Comparison of ENCODE assay signal across 1 cellular context in genomic region chr16:11298143-11298900, GRCh38.
TF ChIP-seq lines count a peak whose summit lies in the region.

No MANE protein-coding gene starts in this region.

TF ChIP-seq in HepG2, 621 proteins besides CTCF, POLR2A, EP300 and RAD21 (continued from another document and continues in another):
- TF ChIP-seq POGK (CRISPR knock-in tag; conservative IDR thresholded peaks at IDR 0.05) (0 out of 2 replicates have a peak, but pooled peaks have one; percentile 26), CBX1 (IDR thresholded peaks at IDR 0.05; ENCODE audit: low read depth) (no peak), MAFG (CRISPR knock-in tag; IDR thresholded peaks at IDR 0.05) (no peak), ZNF496 (CRISPR knock-in tag; IDR thresholded peaks at IDR 0.05; ENCODE audit: insufficient replicate concordance) (no peak), SMYD3 (CRISPR knock-in tag; IDR thresholded peaks at IDR 0.05) (0 out of 2 replicates have a peak, but pooled peaks have one; percentile 7), ZFP62 (CRISPR knock-in tag; IDR thresholded peaks at IDR 0.05) (no peak), FOXP1 (IDR thresholded peaks at IDR 0.05) (no peak), FOXP1 (CRISPR knock-in tag; IDR thresholded peaks at IDR 0.05) (peak; percentile 77), ZNF567 (CRISPR knock-in tag; IDR thresholded peaks at IDR 0.05; ENCODE audit: borderline replicate concordance) (no peak), ZFP37 (CRISPR knock-in tag; IDR thresholded peaks at IDR 0.05; ENCODE audit: borderline replicate concordance) (0 out of 2 replicates have a peak, but pooled peaks have one; percentile 6), IKZF5 (CRISPR knock-in tag; IDR thresholded peaks at IDR 0.05) (0 out of 2 replicates have a peak, but pooled peaks have one; percentile 6), JUNB (CRISPR knock-in tag; IDR thresholded peaks at IDR 0.05; ENCODE audit: borderline replicate concordance) (no peak), ZIK1 (CRISPR knock-in tag; IDR thresholded peaks at IDR 0.05; ENCODE audit: borderline replicate concordance, low read depth) (no peak), TBX3 (IDR thresholded peaks at IDR 0.05; ENCODE audit: borderline replicate concordance) (no peak), ZNF142 (CRISPR knock-in tag; IDR thresholded peaks at IDR 0.05) (0 out of 2 replicates have a peak, but pooled peaks have one; percentile 2), RBM39 (IDR thresholded peaks at IDR 0.05; ENCODE audit: low read depth, low read length, poor library complexity, severe bottlenecking) (no peak), RBAK (CRISPR knock-in tag; IDR thresholded peaks at IDR 0.05) (no peak), HOXA3 (CRISPR knock-in tag; IDR thresholded peaks at IDR 0.05) (0 out of 2 replicates have a peak, but pooled peaks have one; percentile 15), HIC2 (CRISPR knock-in tag; IDR thresholded peaks at IDR 0.05; ENCODE audit: low read depth) (no peak), SKI (IDR thresholded peaks at IDR 0.05; ENCODE audit: partially characterized antibody) (no peak), ZFY (CRISPR knock-in tag; IDR thresholded peaks at IDR 0.05) (no peak; the same call in 1 of the 2 replicates), ARNT2 (CRISPR knock-in tag; IDR thresholded peaks at IDR 0.05; ENCODE audit: low read depth) (peak; percentile 20; the same call in 1 of the 2 replicates), ZNF724P (CRISPR knock-in tag; IDR thresholded peaks at IDR 0.05; ENCODE audit: borderline replicate concordance) (peak; percentile 38; the same call in 1 of the 2 replicates), HINFP (CRISPR knock-in tag; IDR thresholded peaks at IDR 0.05; ENCODE audit: low read depth) (no peak), ZNF777 (CRISPR knock-in tag; IDR thresholded peaks at IDR 0.05) (no peak), ZNF121 (CRISPR knock-in tag; IDR thresholded peaks at IDR 0.05) (peak; percentile 99), ADNP (CRISPR knock-in tag; IDR thresholded peaks at IDR 0.05) (peak; percentile 41; the same call in 1 of the 2 replicates), GLMP (CRISPR knock-in tag; IDR thresholded peaks at IDR 0.05; ENCODE audit: borderline replicate concordance) (no peak), ZNF264 (CRISPR knock-in tag; IDR thresholded peaks at IDR 0.05) (0 out of 2 replicates have a peak, but pooled peaks have one; percentile 10), GATA4 (IDR thresholded peaks at IDR 0.05; ENCODE audit: borderline replicate concordance, low read depth) (no peak), HNF4G (IDR thresholded peaks at IDR 0.05; ENCODE audit: borderline replicate concordance, low read depth, low read length) (no peak), HNF4G (CRISPR knock-in tag; IDR thresholded peaks at IDR 0.05; ENCODE audit: borderline replicate concordance, low read depth) (no peak), CHD2 (IDR thresholded peaks at IDR 0.05; ENCODE audit: low read depth, low read length) (no peak), SRY (CRISPR knock-in tag; IDR thresholded peaks at IDR 0.05) (no peak), HNRNPLL (IDR thresholded peaks at IDR 0.05; ENCODE audit: low read depth, low read length, poor library complexity, severe bottlenecking) (no peak), ZSCAN21 (CRISPR knock-in tag; IDR thresholded peaks at IDR 0.05; ENCODE audit: borderline replicate concordance) (no peak), NPAS2 (CRISPR knock-in tag; IDR thresholded peaks at IDR 0.05; ENCODE audit: borderline replicate concordance) (no peak), HMGXB4 (CRISPR knock-in tag; IDR thresholded peaks at IDR 0.05; ENCODE audit: borderline replicate concordance in 1 of 2, low read depth in 1 of 2) (no peak), ZFP36L1 (CRISPR knock-in tag; IDR thresholded peaks at IDR 0.05) (no peak)
- TF ChIP-seq, protein P1, sequence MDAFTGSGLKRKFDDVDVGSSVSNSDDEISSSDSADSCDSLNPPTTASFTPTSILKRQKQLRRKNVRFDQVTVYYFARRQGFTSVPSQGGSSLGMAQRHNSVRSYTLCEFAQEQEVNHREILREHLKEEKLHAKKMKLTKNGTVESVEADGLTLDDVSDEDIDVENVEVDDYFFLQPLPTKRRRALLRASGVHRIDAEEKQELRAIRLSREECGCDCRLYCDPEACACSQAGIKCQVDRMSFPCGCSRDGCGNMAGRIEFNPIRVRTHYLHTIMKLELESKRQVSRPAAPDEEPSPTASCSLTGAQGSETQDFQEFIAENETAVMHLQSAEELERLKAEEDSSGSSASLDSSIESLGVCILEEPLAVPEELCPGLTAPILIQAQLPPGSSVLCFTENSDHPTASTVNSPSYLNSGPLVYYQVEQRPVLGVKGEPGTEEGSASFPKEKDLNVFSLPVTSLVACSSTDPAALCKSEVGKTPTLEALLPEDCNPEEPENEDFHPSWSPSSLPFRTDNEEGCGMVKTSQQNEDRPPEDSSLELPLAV (CRISPR knock-in tag; conservative IDR thresholded peaks at IDR 0.05; ENCODE audit: low read depth): no peak
- TF ChIP-seq, protein P2, sequence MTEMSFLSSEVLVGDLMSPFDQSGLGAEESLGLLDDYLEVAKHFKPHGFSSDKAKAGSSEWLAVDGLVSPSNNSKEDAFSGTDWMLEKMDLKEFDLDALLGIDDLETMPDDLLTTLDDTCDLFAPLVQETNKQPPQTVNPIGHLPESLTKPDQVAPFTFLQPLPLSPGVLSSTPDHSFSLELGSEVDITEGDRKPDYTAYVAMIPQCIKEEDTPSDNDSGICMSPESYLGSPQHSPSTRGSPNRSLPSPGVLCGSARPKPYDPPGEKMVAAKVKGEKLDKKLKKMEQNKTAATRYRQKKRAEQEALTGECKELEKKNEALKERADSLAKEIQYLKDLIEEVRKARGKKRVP (CRISPR knock-in tag; IDR thresholded peaks at IDR 0.05): peak in 1 of 2 experiments; percentile 19; a peak in 1 of 4 replicates
- TF ChIP-seq, protein P3, sequence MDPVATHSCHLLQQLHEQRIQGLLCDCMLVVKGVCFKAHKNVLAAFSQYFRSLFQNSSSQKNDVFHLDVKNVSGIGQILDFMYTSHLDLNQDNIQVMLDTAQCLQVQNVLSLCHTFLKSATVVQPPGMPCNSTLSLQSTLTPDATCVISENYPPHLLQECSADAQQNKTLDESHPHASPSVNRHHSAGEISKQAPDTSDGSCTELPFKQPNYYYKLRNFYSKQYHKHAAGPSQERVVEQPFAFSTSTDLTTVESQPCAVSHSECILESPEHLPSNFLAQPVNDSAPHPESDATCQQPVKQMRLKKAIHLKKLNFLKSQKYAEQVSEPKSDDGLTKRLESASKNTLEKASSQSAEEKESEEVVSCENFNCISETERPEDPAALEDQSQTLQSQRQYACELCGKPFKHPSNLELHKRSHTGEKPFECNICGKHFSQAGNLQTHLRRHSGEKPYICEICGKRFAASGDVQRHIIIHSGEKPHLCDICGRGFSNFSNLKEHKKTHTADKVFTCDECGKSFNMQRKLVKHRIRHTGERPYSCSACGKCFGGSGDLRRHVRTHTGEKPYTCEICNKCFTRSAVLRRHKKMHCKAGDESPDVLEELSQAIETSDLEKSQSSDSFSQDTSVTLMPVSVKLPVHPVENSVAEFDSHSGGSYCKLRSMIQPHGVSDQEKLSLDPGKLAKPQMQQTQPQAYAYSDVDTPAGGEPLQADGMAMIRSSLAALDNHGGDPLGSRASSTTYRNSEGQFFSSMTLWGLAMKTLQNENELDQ (CRISPR knock-in tag; IDR thresholded peaks at IDR 0.05; ENCODE audit: borderline replicate concordance): no peak
